8 cellular contexts compared by ENCODE assay signal in genomic region chr1:193060938-193061337, GRCh38. TPM values are rescaled to one million over a fixed set of nuclear protein-coding genes. Genes with fewer than 3 reads are reported as not detected.
A peak's percentile ranks its signal among the peaks of the same experiment; 100 is the strongest.
DNase-seq lines count a peak whose midpoint lies in the region; ATAC-seq, FAIRE-seq and TF ChIP-seq lines count a peak whose summit lies in the region.

No MANE protein-coding gene starts in this region.

- no peak overlapping the region for H3K18ac ChIP-seq in H1 (ENCODE audit: extremely low read depth, low read length)

- TF ChIP-seq POLR2A in H1 (IDR thresholded peaks at IDR 0.05; ENCODE audit: control extremely low read depth in 1 of 2, low read depth in 2 of 2, low read length in 2 of 2) = no peak

- peak overlapping the region in 2 of 4 experiments; percentile 40 to 95; a peak in 1 of 7 replicates for H3K9ac ChIP-seq in H1 (replicated peaks in 1 of 4; ENCODE audit: extremely low read depth in 1 of 4, low read depth in 3 of 4, low read length in 3 of 4)

- TF ChIP-seq RAD21 in H1 (IDR thresholded peaks at IDR 0.05 in 1 of 2, conservative IDR thresholded peaks at IDR 0.05 in 1 of 2; ENCODE audit: low read depth in 2 of 2, low read length in 2 of 2) = no peak

- H3K36me3 ChIP-seq in H1 (ENCODE audit: control insufficient read depth in 2 of 4, insufficient read depth in 4 of 4, low read length in 3 of 4) = no peaks in the 10 kb centered on the region

- peaks cover 9% of the 10 kb centered on the region for H3K23me2 ChIP-seq in H1 (ENCODE audit: low read depth, low read length)

- no peak overlapping the region for H3K4ac ChIP-seq in H1 (replicated peaks; ENCODE audit: insufficient read length, low read depth, low read length)

- peaks cover 6% of the 10 kb centered on the region for H3K36me3 Mint-ChIP-seq in activated T-cell treated with anti-CD3 and anti-CD28 coated beads, Interleukin-2, amount 50 U/mL, for 4 hours (ENCODE audit: insufficient read depth)
- H3K36me3 Mint-ChIP-seq in progenitor cell of endocrine pancreas (ENCODE audit: insufficient read depth) = peaks cover 5% of the 10 kb centered on the region

- H3K4me1 ChIP-seq in H1 (replicated peaks in 1 of 4; ENCODE audit: control insufficient read depth in 3 of 4, insufficient read depth in 4 of 4, low read length in 3 of 4) = peaks cover 0 to 5% (median 3%) of the 10 kb centered on the region in 4 experiments; a peak in 3 of 7 replicates

- H2BK15ac ChIP-seq in H1 (ENCODE audit: low read length) = no peak overlapping the region

- H4K20me1 ChIP-seq in H1 (replicated peaks in 1 of 2; ENCODE audit: control insufficient read depth in 1 of 2, insufficient read depth in 2 of 2, low read length in 2 of 2) = peaks cover 10% of the 10 kb centered on the region in 2 experiments

- no peak overlapping the region for H2BK5ac ChIP-seq in H1 (ENCODE audit: low read depth, low read length)

- no peak for ATAC-seq in activated T-cell treated with anti-CD3 and anti-CD28 coated beads, Interleukin-2, amount 50 U/mL, for 4 hours

- peaks cover 68% of the 10 kb centered on the region for H3K4me1 Mint-ChIP-seq in activated T-cell treated with anti-CD3 and anti-CD28 coated beads, Interleukin-2, amount 50 U/mL, for 4 hours (ENCODE audit: low read depth)
- H3K4me1 Mint-ChIP-seq in progenitor cell of endocrine pancreas (ENCODE audit: low read depth) = peaks cover 22% of the 10 kb centered on the region

- no peak overlapping the region for H2BK120ac ChIP-seq in H1 (replicated peaks; ENCODE audit: low read depth, low read length)

- no peak overlapping the region for H3K14ac ChIP-seq in H1 (ENCODE audit: insufficient read length)

- H4K91ac ChIP-seq in H1 (replicated peaks; ENCODE audit: insufficient read length, low read length) = no peak overlapping the region

- H3K9me3 ChIP-seq in H1 (ENCODE audit: insufficient read depth in 2 of 2, low read depth in 1 of 2, low read length in 1 of 2) = no peaks in the 10 kb centered on the region

- H3K79me2 ChIP-seq in H1 (ENCODE audit: control insufficient read depth in 1 of 2, insufficient read depth in 2 of 2, low read length in 2 of 2) = peaks cover 20 to 88% of the 10 kb centered on the region in 2 experiments

- H3K23ac ChIP-seq in H1 (ENCODE audit: insufficient read length) = no peak overlapping the region

- H3K9me3 Mint-ChIP-seq in activated T-cell treated with anti-CD3 and anti-CD28 coated beads, Interleukin-2, amount 50 U/mL, for 4 hours = no peaks in the 10 kb centered on the region
- H3K9me3 Mint-ChIP-seq in progenitor cell of endocrine pancreas (ENCODE audit: low read depth) = no peaks in the 10 kb centered on the region

- no peak overlapping the region for H2BK20ac ChIP-seq in H1 (ENCODE audit: low read length)

- WGBS in H1 (ENCODE audit: extremely low coverage in 1 of 2, insufficient coverage in 1 of 2, insufficient read length in 1 of 2, insufficient replicate concordance in 2 of 2, low coverage in 1 of 2, low lambda C conversion rate in 2 of 2, missing lambda C conversion rate in 1 of 2), 2 experiments = 35% methylated on average over 2 of the region's 2 CpGs; no CpG with 5 or more reads in 1 of the 2 experiments

- H3K56ac ChIP-seq in H1 (replicated peaks; ENCODE audit: insufficient read length, low read depth, low read length) = no peak overlapping the region

- no peak overlapping the region for H3K27ac ChIP-seq in H1 (ENCODE audit: low read depth, low read length)

- no peak for TF ChIP-seq EP300 in H1 (IDR thresholded peaks at IDR 0.05; ENCODE audit: borderline replicate concordance in 1 of 2, low read depth in 2 of 2, low read length in 2 of 2)

- CTCF ChIA-PET in H1 (lab: Charles Lee; ENCODE audit: partially characterized antibody) = no interaction called here

- no peaks in the 10 kb centered on the region for H3K27me3 Mint-ChIP-seq in activated T-cell treated with anti-CD3 and anti-CD28 coated beads, Interleukin-2, amount 50 U/mL, for 4 hours (ENCODE audit: low read depth)
- no peaks in the 10 kb centered on the region for H3K27me3 Mint-ChIP-seq in progenitor cell of endocrine pancreas

- H4K8ac ChIP-seq in H1 (ENCODE audit: extremely low read depth, insufficient read depth, low read length) = no peak overlapping the region

- peak overlapping the region; percentile 100 for H3K4me3 Mint-ChIP-seq in activated T-cell treated with anti-CD3 and anti-CD28 coated beads, Interleukin-2, amount 50 U/mL, for 4 hours
- H3K4me3 Mint-ChIP-seq in progenitor cell of endocrine pancreas (ENCODE audit: low read depth) = peak overlapping the region; percentile 99

- peak overlapping the region; percentile 87 to 91 for H3K4me2 ChIP-seq in H1 (ENCODE audit: insufficient read depth in 1 of 2, low read depth in 2 of 2, low read length in 2 of 2)

- H2AK5ac ChIP-seq in H1 (ENCODE audit: low read depth, low read length) = no peak overlapping the region

- POLR2A ChIA-PET in H1 (lab: Charles Lee; ENCODE audit: partially characterized antibody) = interaction anchor here (0.7 kb wide), 1 partner anchor 44 kb away, joined by 3 read pairs; the partner anchor contains the start of gene GLRX2

- H4K5ac ChIP-seq in H1 (ENCODE audit: insufficient read length, low read depth, low read length) = no peak overlapping the region

- TF ChIP-seq CTCF in H1 (IDR thresholded peaks at IDR 0.05; ENCODE audit: control extremely low read depth in 1 of 3, insufficient read depth in 1 of 3, low read depth in 1 of 3, low read length in 3 of 3) = no peak
- no peak for TF ChIP-seq CTCF in progenitor cell of endocrine pancreas (IDR thresholded peaks at IDR 0.05; ENCODE audit: unreplicated experiment)

- no peak overlapping the region for H2AFZ ChIP-seq in H1 (ENCODE audit: low read length)

- peak overlapping the region; percentile 94 to 96 (median 94); a peak in 5 of 8 replicates for H3K4me3 ChIP-seq in H1 (ENCODE audit: extremely low read depth in 1 of 4, insufficient read depth in 2 of 4, low read depth in 3 of 4, low read length in 4 of 4)

- no peak for DNase-seq in activated T-cell treated with anti-CD3 and anti-CD28 coated beads, Interleukin-2, amount 50 U/mL, for 4 hours
- DNase-seq in activated T-cell treated with anti-CD3 and anti-CD28 coated beads, Interleukin-2, amount 50 U/mL, for 1 hour = no peak
- DNase-seq in OCI-M1 (lab: John Stamatoyannopoulos, UW) (peak; percentile 61), H1 (ENCODE audit: low read depth in 1 of 2, low spot score in 2 of 2) (no peak), progenitor cell of endocrine pancreas (ENCODE audit: low spot score, unreplicated experiment) (no peak), NCI-H187 treated with DMSO at 0.1 percent for 48 hours (lab: John Stamatoyannopoulos, UW) (no peak), NCI-H1417 treated with DMSO at 0.1 percent for 48 hours (lab: John Stamatoyannopoulos, UW) (no peak), NCI-H2227 treated with DMSO at 0.1 percent for 48 hours (lab: John Stamatoyannopoulos, UW) (no peak)

- FAIRE-seq in H1 (lab: Jason Lieb, UNC) = no peak

- H2BK12ac ChIP-seq in H1 (ENCODE audit: low read depth, low read length) = no peak overlapping the region

- H3K79me1 ChIP-seq in H1 (ENCODE audit: low read depth, low read length) = peaks cover 9% of the 10 kb centered on the region; the same call in 1 of the 2 replicates

- peak overlapping the region; percentile 71 for H3K27ac Mint-ChIP-seq in progenitor cell of endocrine pancreas

- H3K27me3 ChIP-seq in H1 (replicated peaks in 1 of 4; ENCODE audit: control insufficient read depth in 3 of 4, extremely low read depth in 1 of 4, insufficient read depth in 3 of 4, low read length in 3 of 4) = no peaks in the 10 kb centered on the region

TF ChIP-seq in H1, 55 proteins besides CTCF, POLR2A, EP300 and RAD21 (continues in another document):
- no peak for TF ChIP-seq JUN (IDR thresholded peaks at IDR 0.05; ENCODE audit: low read depth, low read length)
- no peak for TF ChIP-seq NRF1 (IDR thresholded peaks at IDR 0.05; ENCODE audit: low read depth, low read length)

RNA-seq across cellular contexts. Expression of gene RO60, which starts 1.5 kb away (rescaled TPM):
- 10 to 100 TPM; 60.8 to 75.0 (median 61.1) TPM for total RNA-seq in activated T-cell treated with anti-CD3 and anti-CD28 coated beads, Interleukin-2, amount 50 U/mL, for 4 hours
- total RNA-seq in H1 (2021; fragmentation: NEBNext Ultra II Directional; extraction: Animal tissue kit (Norgen Biotek cat#: 25700)) = 88.0 and 103 TPM in 2 replicates
- 11.8 and 13.6 TPM in 2 replicates for polyA plus RNA-seq in H1 (2011; rRNA removed)
- polyA plus RNA-seq in H1 (2011; cell fraction: cytosol; rRNA removed) = 11.4 TPM
- polyA plus RNA-seq in H1 (2011; cell fraction: nucleus; rRNA removed) = 29.8 TPM
- 14.7 to 21.1 TPM (median 18.3 TPM) in 4 replicates for polyA plus RNA-seq in H1 (2012, experiment 1 of 2)
- 1.2 TPM for polyA plus RNA-seq in H1 (2012, experiment 2 of 2)
- 42.7 TPM for polyA plus RNA-seq in H1 (2013, experiment 1 of 2)
- 36.0 TPM for polyA plus RNA-seq in H1 (2013, experiment 2 of 2)
- polyA minus RNA-seq in H1 (2011; rRNA and poly(A)+ RNA removed) = 141 and 173 TPM in 2 replicates
- polyA minus RNA-seq in H1 (2011; cell fraction: cytosol; rRNA and poly(A)+ RNA removed) = 67.7 TPM
- polyA minus RNA-seq in H1 (2011; cell fraction: nucleus; rRNA and poly(A)+ RNA removed) = 188 TPM
- 87.8 and 92.4 TPM in 2 replicates for total RNA-seq in progenitor cell of endocrine pancreas

RNA-seq across cellular contexts. Expression of gene UCHL5, which starts 1.8 kb away (rescaled TPM):
- 100 to 1,000 TPM in 1 of 3 donors, 10 to 100 TPM in 2; 87.3 to 108 (median 87.8) TPM for total RNA-seq in activated T-cell treated with anti-CD3 and anti-CD28 coated beads, Interleukin-2, amount 50 U/mL, for 4 hours
- total RNA-seq in H1 (2021; fragmentation: NEBNext Ultra II Directional; extraction: Animal tissue kit (Norgen Biotek cat#: 25700)) = 34.4 and 40.0 TPM in 2 replicates
- polyA plus RNA-seq in H1 (2011; rRNA removed) = 6.2 and 12.0 TPM in 2 replicates
- 20.9 TPM for polyA plus RNA-seq in H1 (2011; cell fraction: cytosol; rRNA removed)
- polyA plus RNA-seq in H1 (2011; cell fraction: nucleus; rRNA removed) = 8.6 TPM
- 22.9 to 36.8 TPM (median 24.6 TPM) in 4 replicates for polyA plus RNA-seq in H1 (2012, experiment 1 of 2)
- 5.2 TPM for polyA plus RNA-seq in H1 (2012, experiment 2 of 2)
- 34.0 TPM for polyA plus RNA-seq in H1 (2013, experiment 1 of 2)
- 32.8 TPM for polyA plus RNA-seq in H1 (2013, experiment 2 of 2)
- 16.0 and 16.3 TPM in 2 replicates for polyA minus RNA-seq in H1 (2011; rRNA and poly(A)+ RNA removed)
- polyA minus RNA-seq in H1 (2011; cell fraction: cytosol; rRNA and poly(A)+ RNA removed) = 18.9 TPM
- 38.1 TPM for polyA minus RNA-seq in H1 (2011; cell fraction: nucleus; rRNA and poly(A)+ RNA removed)
- 25.3 and 28.5 TPM in 2 replicates for total RNA-seq in progenitor cell of endocrine pancreas

RNA-seq across cellular contexts. Expression of gene GLRX2, which starts 44.3 kb away (rescaled TPM):
- 10 to 100 TPM; 21.4 to 29.3 (median 29.3) TPM for total RNA-seq in activated T-cell treated with anti-CD3 and anti-CD28 coated beads, Interleukin-2, amount 50 U/mL, for 4 hours
- total RNA-seq in H1 (2021; fragmentation: NEBNext Ultra II Directional; extraction: Animal tissue kit (Norgen Biotek cat#: 25700)) = 13.5 and 14.2 TPM in 2 replicates
- polyA plus RNA-seq in H1 (2011; rRNA removed) = 3.4 and 4.8 TPM in 2 replicates
- polyA plus RNA-seq in H1 (2011; cell fraction: cytosol; rRNA removed) = 6.1 TPM
- 0.58 TPM for polyA plus RNA-seq in H1 (2011; cell fraction: nucleus; rRNA removed)
- polyA plus RNA-seq in H1 (2012, experiment 1 of 2) = 3.8 to 9.7 TPM (median 6.8 TPM) in 4 replicates
- polyA plus RNA-seq in H1 (2012, experiment 2 of 2) = 14.3 TPM
- polyA plus RNA-seq in H1 (2013, experiment 1 of 2) = 12.3 TPM
- 12.7 TPM for polyA plus RNA-seq in H1 (2013, experiment 2 of 2)
- 0.59 and 0.60 TPM in 2 replicates for polyA minus RNA-seq in H1 (2011; rRNA and poly(A)+ RNA removed)
- 0.51 TPM for polyA minus RNA-seq in H1 (2011; cell fraction: cytosol; rRNA and poly(A)+ RNA removed)
- 2.5 TPM for polyA minus RNA-seq in H1 (2011; cell fraction: nucleus; rRNA and poly(A)+ RNA removed)
- total RNA-seq in progenitor cell of endocrine pancreas = 8.5 TPM in 2 replicates
